Comparison of ENCODE assay signal across 19 cellular contexts in genomic region chr3:119518026-119518425, GRCh38. TPM values are rescaled to one million over a fixed set of nuclear protein-coding genes. Genes with fewer than 3 reads are reported as not detected.
DNase-seq lines count a peak whose midpoint lies in the region; ATAC-seq, FAIRE-seq and TF ChIP-seq lines count a peak whose summit lies in the region.
"Had no signal": no experiment of that assay in that cellular context is flagged by ENCODE, and none has a peak within 500 bp of the region (broad histone marks: within the 10 kb centered on the region; RNA-seq: fewer than 3 reads in every experiment).

No MANE protein-coding gene starts in this region.

- no peaks in the 10 kb centered on the region for H3K9me3 Mint-ChIP-seq in endothelial cell (ENCODE audit: unreplicated experiment)
- H3K9me3 Mint-ChIP-seq: CD4-positive, alpha-beta T cell had no signal

- no peak overlapping the region for H3K4me3 ChIP-seq in right atrium auricular region
- H3K4me3 ChIP-seq: GM23248 had no signal

- no peak for TF ChIP-seq CTCF in endothelial cell (IDR thresholded peaks at IDR 0.05; ENCODE audit: unreplicated experiment)
- no peak for TF ChIP-seq CTCF in right atrium auricular region (IDR thresholded peaks at IDR 0.05)

- no peaks in the 10 kb centered on the region for H3K4me1 Mint-ChIP-seq in endothelial cell (ENCODE audit: unreplicated experiment)

- H3K4me1 ChIP-seq in right atrium auricular region, result peaks cover 0 to 9% of the 10 kb centered on the region in 2 donors

- ATAC-seq in GM21390 (IDR thresholded peaks at IDR 0.05; ENCODE audit: unreplicated experiment), result no peak
- ATAC-seq: HCT116 had no signal

- peaks cover 84% of the 10 kb centered on the region for H3K36me3 ChIP-seq in right atrium auricular region

- no peaks in the 10 kb centered on the region for H3K27me3 ChIP-seq in right atrium auricular region

- H3K4me3 Mint-ChIP-seq in endothelial cell (ENCODE audit: unreplicated experiment), result peak overlapping the region; percentile 53
- H3K4me3 Mint-ChIP-seq: B cell; CD4-positive, alpha-beta T cell had no signal

- no peaks in the 10 kb centered on the region for H3K9me3 ChIP-seq in right atrium auricular region

- DNase-seq in GM12892 (ENCODE audit: insufficient read length) (no peak), HTR-8/SVneo (ENCODE audit: insufficient read length, low spot score) (no peak), endothelial cell (ENCODE audit: low spot score) (no peak), right atrium auricular region (ENCODE audit: low spot score) (no peak), iPS-NIHi11 (ENCODE audit: low spot score) (no peak), NCI-H2107 (lab: John Stamatoyannopoulos, UW) (no peak)
- DNase-seq: C1 segment of cervical spinal cord; CD4-positive, alpha-beta T cell; DMS79; GM23248; IMR-90 had no signal

- H3K27me3 Mint-ChIP-seq in endothelial cell (ENCODE audit: unreplicated experiment), result peaks cover 2% of the 10 kb centered on the region
- H3K27me3 Mint-ChIP-seq: B cell; CD4-positive, alpha-beta T cell had no signal

- H3K36me3 Mint-ChIP-seq in endothelial cell (ENCODE audit: low read depth, unreplicated experiment), result peaks cover 48% of the 10 kb centered on the region

- TF ChIP-seq POLR2A in GM12892 (IDR thresholded peaks at IDR 0.05; ENCODE audit: low read depth, low read length), result no peak

- H3K27ac ChIP-seq in right atrium auricular region, result peak overlapping the region; percentile 29 to 87
- H3K27ac ChIP-seq: GM23248, HL-60 had no signal

- no peak overlapping the region for H3K27ac Mint-ChIP-seq in endothelial cell (ENCODE audit: unreplicated experiment)
- H3K27ac Mint-ChIP-seq: B cell; CD4-positive, alpha-beta T cell had no signal

- peak; percentile 54 for FAIRE-seq in GM12892 (lab: Jason Lieb, UNC)
- FAIRE-seq in HTR-8/SVneo (lab: Jason Lieb, UNC), result peak; percentile 40
- FAIRE-seq: A204.1, GM12891, H54 had no signal

RNA-seq across cellular contexts. Expression of gene TIMMDC1, which starts 19.7 kb away (rescaled TPM):
- 54.5 TPM for polyA plus RNA-seq in GM12892 (2012; ENCODE audit: missing spikeins)
- total RNA-seq in endothelial cell (ENCODE audit: unreplicated experiment) (83.0 TPM), right atrium auricular region (100 to 1,000 TPM in 1 of 2 donors, 10 to 100 TPM in 1; 79.9 to 108 TPM)

RNA-seq across cellular contexts. Expression of gene CD80, which starts 41.4 kb away (rescaled TPM):
- polyA plus RNA-seq in GM12892 (2012; ENCODE audit: missing spikeins), result 59.9 TPM
- total RNA-seq in endothelial cell (ENCODE audit: unreplicated experiment) (not detected), right atrium auricular region (under 1 TPM; 0.20 to 0.67 TPM)
- total RNA-seq: G401, GM23248, IMR-90 had no signal
- polyA plus RNA-seq: GM23248, IMR-90 had no signal

RNA-seq across cellular contexts. Expression of gene POGLUT1, which starts 49.3 kb away (rescaled TPM):
- polyA plus RNA-seq in GM12892 (2012; ENCODE audit: missing spikeins), result 14.6 TPM
- total RNA-seq in endothelial cell (ENCODE audit: unreplicated experiment), result 14.7 TPM
- 1 to 10 TPM; 6.8 to 8.4 TPM for total RNA-seq in right atrium auricular region

RNA-seq across cellular contexts. Expression of gene TMEM39A, which starts 54.6 kb away (rescaled TPM):
- polyA plus RNA-seq in GM12892 (2012; ENCODE audit: missing spikeins), result 15.3 TPM
- total RNA-seq in endothelial cell (ENCODE audit: unreplicated experiment), result 30.5 TPM
- total RNA-seq in right atrium auricular region, result 10 to 100 TPM; 21.2 to 21.5 TPM
